In the genomic region with DNA sequence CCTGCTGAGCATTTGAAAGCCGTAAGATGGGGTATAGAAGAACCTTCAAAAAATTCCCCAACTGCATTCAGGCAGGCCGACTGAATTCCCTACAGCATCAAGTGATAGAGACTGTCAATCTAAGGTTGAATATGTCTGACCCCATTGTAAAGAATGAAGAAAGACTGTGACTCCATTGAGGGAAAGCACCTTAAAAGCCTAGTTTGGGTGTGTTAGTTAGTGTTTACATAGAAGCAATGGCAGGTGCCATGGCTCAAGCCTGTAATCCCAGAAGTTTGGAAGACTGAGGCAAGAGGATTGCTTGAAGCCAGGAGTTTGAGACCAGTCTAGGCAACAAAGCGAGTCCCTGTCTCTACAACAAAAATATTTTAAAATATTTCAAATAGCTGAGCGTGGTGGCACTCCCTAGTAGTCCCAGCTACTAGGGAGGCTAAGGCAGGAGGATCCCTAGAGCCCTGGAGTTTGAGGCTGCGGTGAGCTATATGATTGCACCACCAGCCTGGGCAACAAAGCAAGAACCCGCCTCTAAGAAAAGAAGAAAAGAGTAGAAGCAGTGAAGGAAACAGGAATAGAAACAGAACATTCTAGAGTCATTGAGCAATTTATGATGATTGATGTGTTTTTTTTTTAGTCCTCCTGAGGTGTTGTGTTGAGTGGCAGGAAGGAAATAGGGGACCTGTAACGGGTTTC, we compare ENCODE assay signal across 8 cellular contexts. TPM values are rescaled to one million over a fixed set of nuclear protein-coding genes. Genes with fewer than 3 reads are reported as not detected.
A peak's percentile ranks its signal among the peaks of the same experiment; 100 is the strongest.
DNase-seq lines count a peak whose midpoint lies in the region; ATAC-seq and TF ChIP-seq lines count a peak whose summit lies in the region.

No MANE protein-coding gene starts in this region.

- H3K4me1 Mint-ChIP-seq in Caco-2 (ENCODE audit: low read depth, unreplicated experiment) (no peaks in the 10 kb centered on the region), nephron progenitor cell (peaks cover 23% of the 10 kb centered on the region)

- no peak for TF ChIP-seq CTCF in Caco-2 (IDR thresholded peaks at IDR 0.05; ENCODE audit: insufficient read depth in 1 of 2, low read depth in 1 of 2, low read length in 1 of 2, severe bottlenecking in 1 of 2, unreplicated experiment in 1 of 2)
- no peak for TF ChIP-seq CTCF in testis (IDR thresholded peaks at IDR 0.05)
- TF ChIP-seq CTCF in nephron progenitor cell (IDR thresholded peaks at IDR 0.05): no peak

- no peak for TF ChIP-seq POLR2A in testis (IDR thresholded peaks at IDR 0.05)

- H3K27me3 ChIP-seq in Caco-2 (replicated peaks; ENCODE audit: control insufficient read depth, insufficient read depth, low read length) (no peaks in the 10 kb centered on the region), SJSA1 (replicated peaks) (no peaks in the 10 kb centered on the region), right cardiac atrium (ENCODE audit: control insufficient read depth, insufficient read depth) (no peaks in the 10 kb centered on the region), testis (no peaks in the 10 kb centered on the region)

- ATAC-seq in right cardiac atrium: peak; percentile 2

- intact Hi-C loops in Caco-2 (cut with micrococcal nuclease; ENCODE audit: unreplicated experiment) (loop anchor here (1.0 to 5.0 kb wide), 2 partner anchors 16 to 53 kb away; a partner anchor contains a TSS), right cardiac atrium (cut with DNase I) (loop anchor here in 1 of 4 donors (5.0 kb wide), 1 partner anchor 32 kb away; no protein-coding TSS in a partner anchor), testis (cut with DNase I; ENCODE audit: low total_unique reads) (no loop called here)

- H3K36me3 ChIP-seq in Caco-2 (ENCODE audit: control insufficient read depth, insufficient read depth, low read length) (no peaks in the 10 kb centered on the region), SJSA1 (0 out of 2 replicates have a peak, but pooled peaks cover 4% of the 10 kb centered on the region), testis (ENCODE audit: low read depth, missing control alignments) (no peaks in the 10 kb centered on the region)

- H3K9me3 ChIP-seq in Caco-2: no peaks in the 10 kb centered on the region
- no peaks in the 10 kb centered on the region for H3K9me3 ChIP-seq in SJSA1 (replicated peaks)
- no peaks in the 10 kb centered on the region for H3K9me3 ChIP-seq in right cardiac atrium (ENCODE audit: control insufficient read depth, low read length)
- no peaks in the 10 kb centered on the region for H3K9me3 ChIP-seq in testis

- CTCF ChIA-PET in Caco-2 (lab: Charles Lee): interaction anchor here (0.5 to 3.1 kb wide), 13 partner anchors 11 to 135 kb away, joined by 3 to 18 read pairs (median 4); a partner anchor contains a TSS
- CTCF ChIA-PET in HEK293T (lab: Yijun Ruan, JAX): interaction anchor here (0.9 to 4.6 kb wide), 13 partner anchors 11 to 134 kb away, joined by 3 to 42 read pairs (median 6); a partner anchor contains a TSS

- no peaks in the 10 kb centered on the region for H3K27me3 Mint-ChIP-seq in Caco-2 (ENCODE audit: insufficient read depth, unreplicated experiment)
- no peaks in the 10 kb centered on the region for H3K27me3 Mint-ChIP-seq in nephron progenitor cell (ENCODE audit: low read depth, poor library complexity)

- no peak overlapping the region for H3K4me3 ChIP-seq in Caco-2 (ENCODE audit: low read depth, low read length)
- H3K4me3 ChIP-seq in SJSA1: no peak overlapping the region
- peak overlapping the region; percentile 26 for H3K4me3 ChIP-seq in right cardiac atrium (ENCODE audit: low read length)
- no peak overlapping the region for H3K4me3 ChIP-seq in testis

- POLR2A ChIA-PET in Caco-2 (lab: Charles Lee) (interaction anchor here (0.6 to 1.9 kb wide), 7 partner anchors 12 to 72 kb away, joined by 3 to 7 read pairs (median 4); a partner anchor contains a TSS), HEK293T (lab: Yijun Ruan, JAX) (interaction anchor here (0.8 to 8.7 kb wide), 14 partner anchors 11 to 88 kb away, joined by 3 to 115 read pairs (median 4); a partner anchor contains a TSS)

- peak overlapping the region; percentile 96 for H3K27ac ChIP-seq in SJSA1
- peak overlapping the region; percentile 100 for H3K27ac ChIP-seq in right cardiac atrium (ENCODE audit: low read length)
- H3K27ac ChIP-seq in testis: peak overlapping the region; percentile 90 to 96

- peaks cover 32% of the 10 kb centered on the region for H3K4me1 ChIP-seq in Caco-2
- peaks cover 42% of the 10 kb centered on the region for H3K4me1 ChIP-seq in SJSA1 (replicated peaks)
- peaks cover 32% of the 10 kb centered on the region for H3K4me1 ChIP-seq in right cardiac atrium (ENCODE audit: control insufficient read depth, insufficient read depth, low read length)
- peaks cover 30% of the 10 kb centered on the region for H3K4me1 ChIP-seq in testis

- DNase-seq in Caco-2 (no peak), HEK293T (ENCODE audit: extremely low spot score) (no peak), SJSA1 (ENCODE audit: low read depth in 1 of 2, low spot score in 2 of 2) (no peak), right cardiac atrium (no peak), testis (no peak), nephron progenitor cell (no peak), HK-2 (ENCODE audit: unreplicated experiment) (no peak), superior temporal gyrus (ENCODE audit: extremely low spot score) (no peak)

- no peaks in the 10 kb centered on the region for H3K9me3 Mint-ChIP-seq in Caco-2 (ENCODE audit: unreplicated experiment)
- no peaks in the 10 kb centered on the region for H3K9me3 Mint-ChIP-seq in nephron progenitor cell

- no peaks in the 10 kb centered on the region for H3K36me3 Mint-ChIP-seq in Caco-2 (ENCODE audit: insufficient read depth, unreplicated experiment)
- no peaks in the 10 kb centered on the region for H3K36me3 Mint-ChIP-seq in nephron progenitor cell (ENCODE audit: low read depth)

- TSS peak; percentile 74 for BruUV-seq in Caco-2 (replicated peaks; lab: Mats Ljungman, UMichigan)

- WGBS in right cardiac atrium: 26% methylated on average over 7 of the region's 7 CpGs
- WGBS in testis, 2 donors: 51 to 54% methylated on average over 7 of the region's 7 CpGs

- H3K27ac Mint-ChIP-seq in Caco-2 (ENCODE audit: unreplicated experiment) (no peak overlapping the region), nephron progenitor cell (no peak overlapping the region)

- H3K4me3 Mint-ChIP-seq in Caco-2 (ENCODE audit: unreplicated experiment) (no peak overlapping the region), nephron progenitor cell (no peak overlapping the region)

TF ChIP-seq in HEK293T, 16 proteins besides CTCF, POLR2A, EP300 and RAD21:
- TF ChIP-seq ZNF384 (IDR thresholded peaks at IDR 0.05): no peak
- no peak for TF ChIP-seq BHLHE40 (IDR thresholded peaks at IDR 0.05; ENCODE audit: borderline replicate concordance)
- TF ChIP-seq FOXK2 (IDR thresholded peaks at IDR 0.05): no peak
- TF ChIP-seq, protein P1, sequence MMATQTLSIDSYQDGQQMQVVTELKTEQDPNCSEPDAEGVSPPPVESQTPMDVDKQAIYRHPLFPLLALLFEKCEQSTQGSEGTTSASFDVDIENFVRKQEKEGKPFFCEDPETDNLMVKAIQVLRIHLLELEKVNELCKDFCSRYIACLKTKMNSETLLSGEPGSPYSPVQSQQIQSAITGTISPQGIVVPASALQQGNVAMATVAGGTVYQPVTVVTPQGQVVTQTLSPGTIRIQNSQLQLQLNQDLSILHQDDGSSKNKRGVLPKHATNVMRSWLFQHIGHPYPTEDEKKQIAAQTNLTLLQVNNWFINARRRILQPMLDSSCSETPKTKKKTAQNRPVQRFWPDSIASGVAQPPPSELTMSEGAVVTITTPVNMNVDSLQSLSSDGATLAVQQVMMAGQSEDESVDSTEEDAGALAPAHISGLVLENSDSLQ (IDR thresholded peaks at IDR 0.05): peak; percentile 78; the same call in 1 of the 2 replicates
- TF ChIP-seq L3MBTL2 (conservative IDR thresholded peaks at IDR 0.05): peak; percentile 51
- no peak for TF ChIP-seq HDGF (IDR thresholded peaks at IDR 0.05; ENCODE audit: borderline replicate concordance)
- no peak for TF ChIP-seq FOXA1 (IDR thresholded peaks at IDR 0.05)
- TF ChIP-seq LEF1 (IDR thresholded peaks at IDR 0.05; ENCODE audit: borderline replicate concordance): no peak

RNA-seq across cellular contexts. Expression of a gene that starts 15.4 kb away (rescaled TPM):
- total RNA-seq in Caco-2 (2022) (2.9 and 3.4 TPM in 2 replicates), right cardiac atrium (10 to 100 TPM; 51.4 to 54.4 (median 52.5) TPM), testis (10 to 100 TPM; 20.9 to 23.5 TPM)
- total RNA-seq in SJSA1 (2014; rRNA removed; shearing (Covaris generic)): 13.9 and 22.8 TPM in 2 replicates
- polyA plus RNA-seq in right cardiac atrium (94.7 TPM), testis (ENCODE audit: insufficient read depth, low read depth, low replicate concordance) (37.9 TPM)

RNA-seq across cellular contexts. Expression of a gene that starts 15.5 kb away (rescaled TPM):
- total RNA-seq in Caco-2 (2022) (0.19 and 0.77 TPM in 2 replicates), right cardiac atrium (1 to 10 TPM; 1.7 to 3.9 (median 3.7) TPM), testis (under 1 TPM; 0.31 to 0.43 TPM)
- total RNA-seq in SJSA1 (2014; rRNA removed; shearing (Covaris generic)): 0.13 TPM in 1 of 2 replicates, not detected in the other
- polyA plus RNA-seq in right cardiac atrium (1.8 TPM), testis (ENCODE audit: insufficient read depth, low read depth, low replicate concordance) (0.51 TPM)

RNA-seq across cellular contexts. Expression of a gene that starts 16.5 kb away (rescaled TPM):
- total RNA-seq in Caco-2 (2022) (27.5 and 38.6 TPM in 2 replicates), right cardiac atrium (100 to 1,000 TPM; 548 to 806 (median 632) TPM), testis (100 to 1,000 TPM; 268 to 328 TPM)
- 57.4 and 82.5 TPM in 2 replicates for total RNA-seq in SJSA1 (2014; rRNA removed; shearing (Covaris generic))
- polyA plus RNA-seq in right cardiac atrium (943 TPM), testis (ENCODE audit: insufficient read depth, low read depth, low replicate concordance) (274 TPM)

RNA-seq across cellular contexts. Expression of a gene that starts 22.1 kb away (rescaled TPM):
- 0.82 and 1.1 TPM in 2 replicates for total RNA-seq in Caco-2 (2022)
- 24.3 and 34.1 TPM in 2 replicates for total RNA-seq in SJSA1 (2014; rRNA removed; shearing (Covaris generic))
- 10 to 100 TPM; 25.4 to 39.2 (median 28.4) TPM for total RNA-seq in right cardiac atrium
- polyA plus RNA-seq in right cardiac atrium: 11.9 TPM
- 10 to 100 TPM; 15.8 to 20.6 TPM for total RNA-seq in testis
- 16.6 TPM for polyA plus RNA-seq in testis (ENCODE audit: insufficient read depth, low read depth, low replicate concordance)

RNA-seq across cellular contexts. Expression of a gene that starts 41.6 kb away (rescaled TPM):
- total RNA-seq in Caco-2 (2022) (not detected in 2 replicates), right cardiac atrium (100 to 1,000 TPM in 2 of 4 donors, 10 to 100 TPM in 2; 65.1 to 164 (median 97.1) TPM), testis (under 1 TPM in 1 of 2 donors, not detected in 1; 0.43 TPM)
- total RNA-seq in SJSA1 (2014; rRNA removed; shearing (Covaris generic)): not detected in 2 replicates
- polyA plus RNA-seq in right cardiac atrium (116 TPM), testis (ENCODE audit: insufficient read depth, low read depth, low replicate concordance) (7.7 TPM)
